Comparison of ENCODE assay signal across 27 cellular contexts in the genomic region with DNA sequence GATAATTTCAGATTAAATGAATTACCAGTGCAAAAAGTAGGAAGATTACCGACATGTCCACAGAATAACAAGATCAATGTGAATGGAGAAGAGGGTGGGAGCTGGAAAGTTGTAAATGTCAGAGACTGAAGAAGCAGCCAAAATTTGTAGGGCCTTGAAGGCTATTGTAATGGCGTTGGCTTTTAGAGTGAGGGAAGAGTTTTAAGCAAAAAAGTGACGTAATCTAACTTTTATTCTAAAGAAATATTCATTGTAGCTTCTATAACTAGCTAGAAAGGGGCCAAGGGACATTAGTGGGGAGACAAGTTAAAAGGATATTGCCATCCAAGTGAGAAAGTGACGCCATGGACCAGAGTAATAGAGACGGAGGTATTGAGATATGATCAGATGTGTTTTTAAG.
"Had no signal": no experiment of that assay in that cellular context is flagged by ENCODE, and none has a peak within 500 bp of the region (broad histone marks: within the 10 kb centered on the region; RNA-seq: fewer than 3 reads in every experiment).

No MANE protein-coding gene starts in this region.

- H3K9me3 Mint-ChIP-seq: stimulated activated memory B cell treated with anti-CD40 and anti-IgM and Interleukin-4, amounts not matched to agents 10 μg/mL and 1 μg/mL and 100 μg/mL, for 72 hours; stimulated activated naive B cell treated with anti-CD40 and anti-IgM and Interleukin-4, amounts not matched to agents 10 μg/mL and 1 μg/mL and 100 μg/mL, for 72 hours; stimulated activated naive CD8-positive, alpha-beta T cell treated with anti-CD3 and anti-CD28 coated beads, Interleukin-15, amount 100 ng/mL, for 72 hours; stimulated activated naive CD8-positive, alpha-beta T cell treated with anti-CD3 and anti-CD28 coated beads, Interleukin-15, Interleukin-2, amounts not matched to agents 100 ng/mL and 50 ng/mL, for 24 hours; type B pancreatic cell had no signal

- H3K4me1 ChIP-seq: stomach, suprapubic skin, testis, thyroid gland, tibial artery, tibial nerve, transverse colon, upper lobe of left lung, upper lobe of right lung, uterus, vagina had no signal

- H3K27me3 ChIP-seq: stomach, suprapubic skin, testis, thyroid gland, tibial artery, tibial nerve, transverse colon, upper lobe of left lung, upper lobe of right lung, uterus, vagina had no signal

- H3K4me3 Mint-ChIP-seq: stimulated activated memory B cell treated with anti-CD40 and anti-IgM and Interleukin-4, amounts not matched to agents 10 μg/mL and 1 μg/mL and 100 μg/mL, for 72 hours; stimulated activated naive B cell treated with anti-CD40 and anti-IgM and Interleukin-4, amounts not matched to agents 10 μg/mL and 1 μg/mL and 100 μg/mL, for 72 hours; stimulated activated naive CD8-positive, alpha-beta T cell treated with anti-CD3 and anti-CD28 coated beads, Interleukin-15, amount 100 ng/mL, for 72 hours; stimulated activated naive CD8-positive, alpha-beta T cell treated with anti-CD3 and anti-CD28 coated beads, Interleukin-15, Interleukin-2, amounts not matched to agents 100 ng/mL and 50 ng/mL, for 24 hours; type B pancreatic cell had no signal

- H3K4me1 Mint-ChIP-seq: stimulated activated memory B cell treated with anti-CD40 and anti-IgM and Interleukin-4, amounts not matched to agents 10 μg/mL and 1 μg/mL and 100 μg/mL, for 72 hours; stimulated activated naive B cell treated with anti-CD40 and anti-IgM and Interleukin-4, amounts not matched to agents 10 μg/mL and 1 μg/mL and 100 μg/mL, for 72 hours; stimulated activated naive CD8-positive, alpha-beta T cell treated with anti-CD3 and anti-CD28 coated beads, Interleukin-15, amount 100 ng/mL, for 72 hours had no signal

- H3K9me3 ChIP-seq: stomach, suprapubic skin, testis, thoracic aorta, thyroid gland, tibial artery, tibial nerve, transverse colon, upper lobe of left lung, upper lobe of right lung, uterus, vagina had no signal

- H3K36me3 Mint-ChIP-seq: stimulated activated memory B cell treated with anti-CD40 and anti-IgM and Interleukin-4, amounts not matched to agents 10 μg/mL and 1 μg/mL and 100 μg/mL, for 72 hours; stimulated activated naive B cell treated with anti-CD40 and anti-IgM and Interleukin-4, amounts not matched to agents 10 μg/mL and 1 μg/mL and 100 μg/mL, for 72 hours; type B pancreatic cell had no signal

- H3K27ac ChIP-seq: stomach, suprapubic skin, testis, thoracic aorta, thyroid gland, tibial artery, tibial nerve, transverse colon, upper lobe of left lung, upper lobe of right lung, uterus, vagina had no signal

- H3K4me3 ChIP-seq: stomach, suprapubic skin, testis, thoracic aorta, thyroid gland, tibial artery, tibial nerve, transverse colon, upper lobe of left lung, upper lobe of right lung, uterus, vagina had no signal

- ATAC-seq: stimulated activated memory B cell treated with anti-CD40 and anti-IgM and Interleukin-4, amounts not matched to agents 10 μg/mL and 1 μg/mL and 100 μg/mL, for 72 hours; stimulated activated naive B cell treated with anti-CD40 and anti-IgM and Interleukin-4, amounts not matched to agents 10 μg/mL and 1 μg/mL and 100 μg/mL, for 72 hours; stimulated activated naive CD8-positive, alpha-beta T cell treated with anti-CD3 and anti-CD28 coated beads, Interleukin-15, amount 100 ng/mL, for 72 hours; stimulated activated naive CD8-positive, alpha-beta T cell treated with anti-CD3 and anti-CD28 coated beads, Interleukin-15, Interleukin-2, amounts not matched to agents 100 U/mL and 50 U/mL, for 24 hours; upper lobe of right lung had no signal

- DNase-seq: stimulated activated CD4-positive, alpha-beta T cell treated with anti-CD3 and anti-CD28 coated beads, Interleukin-2, amount 100 ng/mL, for 48 hours; stimulated activated CD4-positive, alpha-beta T cell treated with anti-CD3 and anti-CD28 coated beads, Interleukin-4, amount 100 ng/mL, for 1 hour; stimulated activated CD4-positive, alpha-beta T cell treated with anti-CD3 and anti-CD28 coated beads, Interleukin-4, amount 100 ng/mL, for 24 hours; stimulated activated CD4-positive, alpha-beta T cell treated with anti-CD3 and anti-CD28 coated beads, Interleukin-4, amount 100 ng/mL, for 4 hours; stimulated activated CD8-positive, alpha-beta memory T cell treated with anti-CD3 and anti-CD28 coated beads, Interleukin-4, amount 100 ng/mL, for 48 hours; stimulated activated naive B cell treated with anti-CD40 and anti-IgM and Interleukin-4, amounts not matched to agents 10 μg/mL and 1 μg/mL and 100 μg/mL, for 72 hours; stimulated activated naive CD4-positive, alpha-beta T cell; stimulated activated naive CD4-positive, alpha-beta T cell treated with Interleukin-2 at 50 U/mL for 16 hours; stimulated activated naive CD8-positive, alpha-beta T cell treated with anti-CD3 and anti-CD28 coated beads, Interleukin-15, amount 100 ng/mL, for 72 hours; stimulated activated naive CD8-positive, alpha-beta T cell treated with anti-CD3 and anti-CD28 coated beads, Interleukin-15, Interleukin-2, amounts not matched to agents 100 U/mL and 50 U/mL, for 24 hours; stomach; substantia nigra; testis; thyroid gland; tibial artery; transverse colon; trophoblast cell; upper lobe of left lung; upper lobe of right lung; uterus had no signal

- H3K27ac Mint-ChIP-seq: stimulated activated memory B cell treated with anti-CD40 and anti-IgM and Interleukin-4, amounts not matched to agents 10 μg/mL and 1 μg/mL and 100 μg/mL, for 72 hours; stimulated activated naive B cell treated with anti-CD40 and anti-IgM and Interleukin-4, amounts not matched to agents 10 μg/mL and 1 μg/mL and 100 μg/mL, for 72 hours; stimulated activated naive CD8-positive, alpha-beta T cell treated with anti-CD3 and anti-CD28 coated beads, Interleukin-15, amount 100 ng/mL, for 72 hours; stimulated activated naive CD8-positive, alpha-beta T cell treated with anti-CD3 and anti-CD28 coated beads, Interleukin-15, Interleukin-2, amounts not matched to agents 100 ng/mL and 50 ng/mL, for 24 hours; type B pancreatic cell had no signal

- H3K36me3 ChIP-seq: stomach, suprapubic skin, thoracic aorta, thyroid gland, tibial artery, tibial nerve, transverse colon, upper lobe of left lung, upper lobe of right lung, uterus, vagina had no signal
